ENCODE assay signal across 8 cellular contexts in the genomic region with DNA sequence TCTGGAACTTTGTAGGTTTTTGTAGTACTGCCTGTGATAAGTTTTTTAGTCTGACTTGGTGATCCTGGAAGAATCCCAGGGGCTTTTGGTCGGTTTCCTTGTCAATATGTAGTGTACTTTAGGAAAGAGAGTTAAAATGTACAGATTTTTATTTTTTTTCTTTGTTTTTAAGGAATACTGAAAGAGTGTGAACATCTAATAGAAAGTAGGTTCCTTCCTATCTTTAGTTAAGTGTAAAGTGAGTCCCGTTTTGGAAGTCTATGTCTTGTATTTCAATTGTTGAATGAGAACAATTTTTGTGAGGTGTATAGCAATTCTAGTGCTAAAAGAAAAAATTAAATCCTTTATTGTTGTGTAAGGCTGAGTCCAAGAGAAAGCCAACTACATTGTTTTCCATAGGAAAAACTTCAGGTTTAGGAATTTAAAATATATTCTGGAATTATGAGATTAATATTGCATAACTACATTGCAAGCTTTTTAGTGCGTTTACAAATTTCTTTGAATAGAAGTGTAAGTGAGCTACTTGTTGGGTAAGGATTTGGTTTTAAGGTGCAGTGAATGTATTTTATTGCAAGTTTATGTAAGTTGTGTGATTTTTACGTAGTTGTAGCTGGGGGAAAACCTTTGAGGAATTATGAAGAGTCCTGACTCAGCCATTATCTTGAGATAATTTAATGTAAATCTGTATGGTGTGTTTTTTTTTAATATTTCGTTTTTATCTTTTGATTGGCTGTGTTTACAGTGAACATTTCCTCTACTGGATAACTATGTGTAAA. TPM values are rescaled to one million over a fixed set of nuclear protein-coding genes. Genes with fewer than 3 reads are reported as not detected.
DNase-seq lines count a peak whose midpoint lies in the region; ATAC-seq and TF ChIP-seq lines count a peak whose summit lies in the region.

No MANE protein-coding gene starts in this region.

- no peaks in the 10 kb centered on the region for H3K9me3 ChIP-seq in Panc1 (ENCODE audit: control insufficient read depth, insufficient read depth, low read depth, low read length)

- DNase-seq in Calu3 (no peak), Panc1 (ENCODE audit: low read depth, low spot score) (no peak), epithelial cell of prostate (ENCODE audit: low read depth, low spot score) (no peak), osteocyte (ENCODE audit: extremely low spot score, unreplicated experiment) (no peak), NCI-H345 (lab: John Stamatoyannopoulos, UW) (no peak)

- POLR2A ChIA-PET in Panc1 (lab: Charles Lee), result interaction anchor here (0.6 kb wide), 1 partner anchor 1122 kb away, joined by 3 read pairs; no protein-coding TSS in a partner anchor

- H3K4me3 ChIP-seq in Panc1 (ENCODE audit: low read depth in 2 of 2, low read length in 2 of 2), result peak overlapping the region; percentile 83 to 94

- no peaks in the 10 kb centered on the region; the same call in 1 of the 2 replicates for H3K36me3 ChIP-seq in Panc1 (ENCODE audit: control insufficient read depth, insufficient read depth, low read length)

- H3K4me1 Mint-ChIP-seq in Calu3 (ENCODE audit: low read depth, unreplicated experiment), result peaks cover 15% of the 10 kb centered on the region
- peaks cover 24% of the 10 kb centered on the region for H3K4me1 Mint-ChIP-seq in osteocyte (ENCODE audit: unreplicated experiment)

- intact Hi-C loops in Calu3 (cut with micrococcal nuclease; ENCODE audit: unreplicated experiment) (loop anchor here (5.0 kb wide), 1 partner anchor 88 kb away; no protein-coding TSS in a partner anchor), Panc1 (cut with micrococcal nuclease; ENCODE audit: unreplicated experiment) (loop anchor here (10.0 kb wide), 1 partner anchor 91 kb away; no protein-coding TSS in a partner anchor)

- peaks cover 41% of the 10 kb centered on the region for H3K4me1 ChIP-seq in Panc1 (ENCODE audit: control insufficient read depth, insufficient read depth, low read length)

- TF ChIP-seq CTCF in Calu3 (IDR thresholded peaks at IDR 0.05; ENCODE audit: unreplicated experiment), result no peak
- TF ChIP-seq CTCF in Panc1 (IDR thresholded peaks at IDR 0.05), result no peak
- no peak for TF ChIP-seq CTCF in osteocyte (IDR thresholded peaks at IDR 0.05)

- in situ Hi-C loops in Panc1 (cut with HindIII; ENCODE audit: low pct_unique_long_range_greater_than_20kb, low sequenced_read_pairs), result no loop called here

- H3K27ac Mint-ChIP-seq in Calu3 (ENCODE audit: unreplicated experiment) (peak overlapping the region; percentile 93), osteocyte (ENCODE audit: unreplicated experiment) (peak overlapping the region; percentile 85)

- CTCF ChIA-PET in Calu3 (lab: Charles Lee), result no interaction called here
- CTCF ChIA-PET in Panc1 (lab: Charles Lee), result no interaction called here

- H3K27me3 Mint-ChIP-seq in Calu3 (ENCODE audit: unreplicated experiment) (no peaks in the 10 kb centered on the region), osteocyte (ENCODE audit: unreplicated experiment) (no peaks in the 10 kb centered on the region)

- H3K27ac ChIP-seq in Panc1 (ENCODE audit: low read length), result peak overlapping the region; percentile 90
- peak overlapping the region; percentile 92 for H3K27ac ChIP-seq in epithelial cell of prostate

- no peaks in the 10 kb centered on the region for H3K27me3 ChIP-seq in Panc1 (ENCODE audit: control insufficient read depth, insufficient read depth, low read length)

- peaks cover 2% of the 10 kb centered on the region for H3K9me3 Mint-ChIP-seq in Calu3 (ENCODE audit: low read depth, unreplicated experiment)
- H3K9me3 Mint-ChIP-seq in osteocyte (ENCODE audit: unreplicated experiment), result no peaks in the 10 kb centered on the region

- peak overlapping the region; percentile 86 for H3K4me3 Mint-ChIP-seq in Calu3 (ENCODE audit: low read depth, unreplicated experiment)
- peak overlapping the region; percentile 79 for H3K4me3 Mint-ChIP-seq in osteocyte (ENCODE audit: unreplicated experiment)

- no peak for ATAC-seq in Panc1
- ATAC-seq in HG03039 (IDR thresholded peaks at IDR 0.05; ENCODE audit: unreplicated experiment), result no peak
- ATAC-seq in HG02571 (IDR thresholded peaks at IDR 0.05; ENCODE audit: unreplicated experiment), result no peak
- no peak for ATAC-seq in GM19023 (IDR thresholded peaks at IDR 0.05; ENCODE audit: unreplicated experiment)

- BruUV-seq in Calu3 (replicated peaks; lab: Mats Ljungman, UMichigan) (no TSS peak), Panc1 (replicated peaks; lab: Mats Ljungman, UMichigan) (no TSS peak)

- H3K36me3 Mint-ChIP-seq in Calu3 (ENCODE audit: insufficient read depth, unreplicated experiment) (peaks cover 39% of the 10 kb centered on the region), osteocyte (ENCODE audit: unreplicated experiment) (no peaks in the 10 kb centered on the region)

RNA-seq across cellular contexts. Expression of a gene that starts 1.7 kb away (rescaled TPM):
- total RNA-seq in Calu3 (2022) (196 and 227 TPM in 2 replicates), Panc1 (2021; ENCODE audit: unreplicated experiment) (228 TPM), osteocyte (157 and 163 TPM in 2 replicates)
- polyA plus RNA-seq in Panc1 (2012; ENCODE audit: insufficient read length), result 140 TPM

RNA-seq across cellular contexts. Expression of a gene that starts 29.7 kb away (rescaled TPM):
- total RNA-seq in Calu3 (2022) (not detected in 2 replicates), Panc1 (2021; ENCODE audit: unreplicated experiment) (0.90 TPM), osteocyte (0.11 and 0.29 TPM in 2 replicates)
- 0.48 TPM for polyA plus RNA-seq in Panc1 (2012; ENCODE audit: insufficient read length)
